29 cellular contexts compared by ENCODE assay signal in genomic region chr2:156670104-156670503, GRCh38.
"Had no signal": no experiment of that assay in that cellular context is flagged by ENCODE, and none has a peak within 500 bp of the region (broad histone marks: within the 10 kb centered on the region; RNA-seq: fewer than 3 reads in every experiment).

No MANE protein-coding gene starts in this region.

- H3K4me3 ChIP-seq: ascending aorta had no signal

- H3K36me3 ChIP-seq: ascending aorta had no signal

- DNase-seq: activated CD4-positive, alpha-beta memory T cell treated with anti-CD3 and anti-CD28 coated beads, Interleukin-2, amount 10 ng/mL, durations not matched to agents 7 days and 5 days; activated CD4-positive, alpha-beta T cell treated with anti-CD3 and anti-CD28 coated beads for 1 hour; activated CD4-positive, alpha-beta T cell treated with anti-CD3 and anti-CD28 coated beads for 36 hours; activated CD4-positive, alpha-beta T cell treated with anti-CD3 and anti-CD28 coated beads for 48 hours; activated CD4-positive, alpha-beta T cell treated with anti-CD3 and anti-CD28 coated beads, Interleukin-2, amount 10 ng/mL, durations not matched to agents 7 days and 5 days; activated CD4-positive, alpha-beta T cell treated with anti-CD3 and anti-CD28 coated beads, Interleukin-2, amount 50 U/mL, for 48 hours; activated CD4-positive, CD25-positive, alpha-beta regulatory T cell; activated CD8-positive, alpha-beta memory T cell treated with anti-CD3 and anti-CD28 coated beads for 24 hours; activated CD8-positive, alpha-beta memory T cell treated with anti-CD3 and anti-CD28 coated beads, Interleukin-2, amount 10 ng/mL, durations not matched to agents 7 days and 5 days; activated CD8-positive, alpha-beta memory T cell treated with anti-CD3 and anti-CD28 coated beads, Interleukin-2, amount 50 U/mL, for 48 hours; activated CD8-positive, alpha-beta T cell treated with anti-CD3 and anti-CD28 coated beads, Interleukin-2, amount 10 ng/mL, durations not matched to agents 7 days and 5 days; activated effector memory CD4-positive, alpha-beta T cell treated with Interleukin-2 at 50 U/mL for 16 hours; activated gamma-delta T cell; activated naive CD4-positive, alpha-beta T cell treated with anti-CD3 and anti-CD28 coated beads, Interleukin-2, amount 10 ng/mL, durations not matched to agents 7 days and 5 days; activated naive CD4-positive, alpha-beta T cell treated with Interleukin-2 at 50 U/mL for 16 hours; activated naive CD8-positive, alpha-beta T cell treated with anti-CD3 and anti-CD28 coated beads, Interleukin-2, amount 10 ng/mL, durations not matched to agents 7 days and 5 days; activated naive CD8-positive, alpha-beta T cell treated with anti-CD3 and anti-CD28 coated beads, Interleukin-2, amount 50 U/mL, for 24 hours; activated T-cell treated with anti-CD3 and anti-CD28 coated beads, Interleukin-2, amount 50 U/mL, for 24 hours; activated T-cell treated with anti-CD3 and anti-CD28 coated beads, Interleukin-2, amount 50 U/mL, for 48 hours; amygdala; anterior cingulate cortex; central memory CD4-positive, alpha-beta T cell; T-helper 2 cell; T-helper 9 cell had no signal

- H3K4me1 ChIP-seq: ascending aorta had no signal

- H3K9me3 ChIP-seq: ascending aorta had no signal

- H3K27me3 ChIP-seq: ascending aorta had no signal

- H3K27ac ChIP-seq: ascending aorta, VCaP had no signal

- ATAC-seq: activated CD4-positive, alpha-beta T cell treated with anti-CD3 and anti-CD28 coated beads for 36 hours; activated CD4-positive, CD25-positive, alpha-beta regulatory T cell treated with anti-CD3 and anti-CD28 coated beads, Interleukin-2, amount 50 U/mL, for 24 hours; activated CD8-positive, alpha-beta memory T cell treated with anti-CD3 and anti-CD28 coated beads, Interleukin-2, amount 10 ng/mL, durations not matched to agents 7 days and 5 days; activated CD8-positive, alpha-beta T cell treated with anti-CD3 and anti-CD28 coated beads, Interleukin-2, amount 10 ng/mL, durations not matched to agents 7 days and 5 days; activated naive CD8-positive, alpha-beta T cell treated with anti-CD3 and anti-CD28 coated beads, Interleukin-2, amount 50 U/mL, for 24 hours had no signal

- FAIRE-seq: colon, TTC549 had no signal
